Comparison of ENCODE assay signal across 3 cellular contexts in the genomic region with DNA sequence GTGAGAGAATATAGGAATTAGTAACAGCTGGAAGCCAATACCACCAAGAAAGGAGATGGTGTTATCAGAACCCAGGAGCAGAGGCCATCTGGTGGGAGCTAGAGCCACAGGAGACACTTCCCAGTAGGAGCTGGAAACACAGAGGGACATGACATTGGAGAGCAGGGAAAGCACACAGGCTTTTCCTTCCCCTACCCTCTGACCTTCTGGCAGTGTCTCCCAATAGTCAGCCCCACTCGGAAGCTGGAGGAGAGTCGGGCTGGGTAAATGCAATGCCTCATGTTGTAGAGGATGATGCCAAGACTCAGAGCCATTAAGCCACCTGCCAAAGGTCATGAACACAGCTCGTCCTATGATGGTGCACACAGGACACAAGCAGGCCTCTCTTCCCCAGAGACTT.
"Had no signal": no experiment of that assay in that cellular context is flagged by ENCODE, and none has a peak within 500 bp of the region (broad histone marks: within the 10 kb centered on the region; RNA-seq: fewer than 3 reads in every experiment).

No MANE protein-coding gene starts in this region.

- DNase-seq: GDM1, GF-D8 had no signal

- ATAC-seq: GM12878 had no signal

- H3K4me3 ChIP-seq: GM12878 had no signal
